Comparison of ENCODE assay signal across 10 cellular contexts in genomic region chr14:74940956-74941565, GRCh38. TPM values are rescaled to one million over a fixed set of nuclear protein-coding genes. Genes with fewer than 3 reads are reported as not detected.
DNase-seq lines count a peak whose midpoint lies in the region; ATAC-seq and TF ChIP-seq lines count a peak whose summit lies in the region.
"Had no signal": no experiment of that assay in that cellular context is flagged by ENCODE, and none has a peak within 500 bp of the region (broad histone marks: within the 10 kb centered on the region; RNA-seq: fewer than 3 reads in every experiment).

No MANE protein-coding gene starts in this region.

- no peaks in the 10 kb centered on the region for H3K79me2 ChIP-seq in hepatocyte

- H3K36me3 ChIP-seq in naive thymus-derived CD4-positive, alpha-beta T cell (ENCODE audit: control insufficient read depth in 2 of 3, insufficient read depth in 3 of 3, low read length in 3 of 3), result no peaks in the 10 kb centered on the region
- H3K36me3 ChIP-seq in urinary bladder (ENCODE audit: insufficient read depth) (no peaks in the 10 kb centered on the region), hepatocyte (replicated peaks; ENCODE audit: insufficient read depth, low read depth) (no peaks in the 10 kb centered on the region)
- H3K36me3 ChIP-seq: pancreas had no signal

- no peak overlapping the region for H3K4me2 ChIP-seq in hepatocyte

- peaks cover 20 to 21% of the 10 kb centered on the region in 2 donors for H3K4me1 ChIP-seq in naive thymus-derived CD4-positive, alpha-beta T cell (ENCODE audit: control insufficient read depth in 2 of 2, insufficient read depth in 2 of 2, low read length in 2 of 2)
- no peaks in the 10 kb centered on the region for H3K4me1 ChIP-seq in urinary bladder (ENCODE audit: insufficient read depth)
- H3K4me1 ChIP-seq in hepatocyte (ENCODE audit: insufficient read depth), result peaks cover 3% of the 10 kb centered on the region
- H3K4me1 ChIP-seq: pancreas had no signal

- TF ChIP-seq CTCF in hepatocyte (IDR thresholded peaks at IDR 0.05; ENCODE audit: poor library complexity), result no peak

- no peaks in the 10 kb centered on the region for H3K27me3 Mint-ChIP-seq in activated naive CD4-positive, alpha-beta T cell treated with anti-CD3 and anti-CD28 coated beads, Interleukin-2, amount 50 U/mL, for 24 hours
- no peaks in the 10 kb centered on the region for H3K27me3 Mint-ChIP-seq in naive thymus-derived CD4-positive, alpha-beta T cell

- CTCF ChIA-PET in naive thymus-derived CD4-positive, alpha-beta T cell (lab: Charles Lee), result interaction anchor here (1.2 to 1.5 kb wide), 2 partner anchors 33 to 81 kb away, joined by 5 read pairs; no protein-coding TSS in a partner anchor

- POLR2A ChIA-PET in naive thymus-derived CD4-positive, alpha-beta T cell (lab: Charles Lee), result interaction anchor here (0.6 to 1.0 kb wide), 6 partner anchors 18 to 387 kb away, joined by 3 to 5 read pairs (median 3); partner anchors contain the start of gene RPS6KL1

- intact Hi-C loops in naive thymus-derived CD4-positive, alpha-beta T cell (cut with micrococcal nuclease), result loop anchor here (1.0 to 10.0 kb wide), 3 partner anchors 18 to 364 kb away; partner anchors contain the start of genes EIF2B2 (in 1 of the 2) and RPS6KL1 (in 1 of the 2)

- H3K36me3 Mint-ChIP-seq in activated naive CD4-positive, alpha-beta T cell treated with anti-CD3 and anti-CD28 coated beads, Interleukin-2, amount 50 U/mL, for 24 hours, result no peaks in the 10 kb centered on the region
- peaks cover 0 to 7% (median 4%) of the 10 kb centered on the region in 5 donors for H3K36me3 Mint-ChIP-seq in naive thymus-derived CD4-positive, alpha-beta T cell

- no peaks in the 10 kb centered on the region for H4K20me1 ChIP-seq in hepatocyte (ENCODE audit: insufficient read depth, poor library complexity, severe bottlenecking)

- H3K27ac ChIP-seq in caudate nucleus (ENCODE audit: low read depth, low read length) (peak overlapping the region; percentile 56), urinary bladder (ENCODE audit: low read depth) (peak overlapping the region; percentile 40), hepatocyte (no peak overlapping the region)
- peak overlapping the region; percentile 74 for H3K27ac ChIP-seq in naive thymus-derived CD4-positive, alpha-beta T cell (ENCODE audit: low read depth, low read length)

- H3K4me3 Mint-ChIP-seq in activated naive CD4-positive, alpha-beta T cell treated with anti-CD3 and anti-CD28 coated beads, Interleukin-2, amount 50 U/mL, for 24 hours, result peak overlapping the region; percentile 63
- peak overlapping the region in 9 of 10 donors; percentile 82 to 88 (median 84) for H3K4me3 Mint-ChIP-seq in naive thymus-derived CD4-positive, alpha-beta T cell

- H2AFZ ChIP-seq in hepatocyte, result no peak overlapping the region

- peaks cover 37% of the 10 kb centered on the region for H3K4me1 Mint-ChIP-seq in activated naive CD4-positive, alpha-beta T cell treated with anti-CD3 and anti-CD28 coated beads, Interleukin-2, amount 50 U/mL, for 24 hours
- peaks cover 35 to 60% (median 49%) of the 10 kb centered on the region in 7 donors for H3K4me1 Mint-ChIP-seq in naive thymus-derived CD4-positive, alpha-beta T cell

- no peaks in the 10 kb centered on the region for H3K9me3 ChIP-seq in naive thymus-derived CD4-positive, alpha-beta T cell (ENCODE audit: control insufficient read depth in 2 of 3, low read length in 3 of 3)
- H3K9me3 ChIP-seq in hepatocyte (ENCODE audit: low read depth), result no peaks in the 10 kb centered on the region
- H3K9me3 ChIP-seq: pancreas had no signal

- H3K9me2 ChIP-seq in hepatocyte (replicated peaks; ENCODE audit: insufficient read depth), result no peaks in the 10 kb centered on the region

- no peaks in the 10 kb centered on the region for H3K27me3 ChIP-seq in naive thymus-derived CD4-positive, alpha-beta T cell (ENCODE audit: control insufficient read depth in 2 of 2, insufficient read depth in 2 of 2, low read length in 2 of 2)
- H3K27me3 ChIP-seq in hepatocyte, result no peaks in the 10 kb centered on the region
- H3K27me3 ChIP-seq: pancreas had no signal

- DNase-seq in activated naive CD4-positive, alpha-beta T cell treated with Interleukin-2 at 50 U/mL for 16 hours, result no peak
- no peak for DNase-seq in caudate nucleus (lab: John Stamatoyannopoulos, UW)
- DNase-seq in naive thymus-derived CD4-positive, alpha-beta T cell, result no peak
- no peak for DNase-seq in hepatocyte (ENCODE audit: low spot score)
- no peak for DNase-seq in effector CD8-positive, alpha-beta T cell (lab: John Stamatoyannopoulos, UW)

- no peak for ATAC-seq in naive thymus-derived CD4-positive, alpha-beta T cell
- no peak for ATAC-seq in HG03571 (IDR thresholded peaks at IDR 0.05; ENCODE audit: unreplicated experiment)

- peak overlapping the region; percentile 41 for H3K4me3 ChIP-seq in naive thymus-derived CD4-positive, alpha-beta T cell (ENCODE audit: low read length)
- H3K4me3 ChIP-seq in urinary bladder (ENCODE audit: low read depth, low read length) (no peak overlapping the region), hepatocyte (no peak overlapping the region)
- H3K4me3 ChIP-seq: pancreas had no signal

- WGBS in urinary bladder, result 89% methylated on average over 18 of the region's 18 CpGs
- 90% methylated on average over 18 of the region's 18 CpGs for WGBS in hepatocyte (ENCODE audit: low lambda C conversion rate, missing lambda C conversion rate)

- H3K27ac Mint-ChIP-seq in activated naive CD4-positive, alpha-beta T cell treated with anti-CD3 and anti-CD28 coated beads, Interleukin-2, amount 50 U/mL, for 24 hours, result no peak overlapping the region
- H3K27ac Mint-ChIP-seq in naive thymus-derived CD4-positive, alpha-beta T cell, result peak overlapping the region; percentile 89 to 97 (median 94)

- H3K9me3 Mint-ChIP-seq in activated naive CD4-positive, alpha-beta T cell treated with anti-CD3 and anti-CD28 coated beads, Interleukin-2, amount 50 U/mL, for 24 hours, result no peaks in the 10 kb centered on the region
- H3K9me3 Mint-ChIP-seq in naive thymus-derived CD4-positive, alpha-beta T cell, result peaks cover 0 to 15% (median 2%) of the 10 kb centered on the region in 11 donors

RNA-seq across cellular contexts. Expression of gene PGF, which starts 14.3 kb away (rescaled TPM):
- under 1 TPM in 2 of 5 experiments, not detected in 3; 0.22 to 0.37 TPM for total RNA-seq in naive thymus-derived CD4-positive, alpha-beta T cell
- under 1 TPM in 1 of 2 donors, not detected in 1; 0.17 TPM for polyA plus RNA-seq in naive thymus-derived CD4-positive, alpha-beta T cell
- total RNA-seq in urinary bladder, result 7.3 TPM
- 18.7 TPM for polyA plus RNA-seq in urinary bladder
- total RNA-seq in hepatocyte, result 25.0 and 25.2 TPM in 2 replicates
- polyA plus RNA-seq in hepatocyte, result 31.0 and 33.0 TPM in 2 replicates

RNA-seq across cellular contexts. Expression of gene RPS6KL1, which starts 18.0 kb away (rescaled TPM):
- 10 to 100 TPM in 2 of 5 experiments, 1 to 10 TPM in 3; 3.0 to 12.8 (median 6.3) TPM for total RNA-seq in naive thymus-derived CD4-positive, alpha-beta T cell
- 1 to 10 TPM; 2.0 to 4.0 TPM for polyA plus RNA-seq in naive thymus-derived CD4-positive, alpha-beta T cell
- total RNA-seq in urinary bladder, result 2.4 TPM
- 3.7 TPM for polyA plus RNA-seq in urinary bladder
- 0.57 and 1.2 TPM in 2 replicates for total RNA-seq in hepatocyte
- polyA plus RNA-seq in hepatocyte, result 0.18 and 1.5 TPM in 2 replicates
- total RNA-seq: HT1080 had no signal

RNA-seq across cellular contexts. Expression of gene DLST, which starts 59.3 kb away (rescaled TPM):
- total RNA-seq in naive thymus-derived CD4-positive, alpha-beta T cell, result 100 to 1,000 TPM in 2 of 5 experiments, 10 to 100 TPM in 3; 90.0 to 132 (median 96.5) TPM
- 1 to 10 TPM; 8.9 to 9.2 TPM for polyA plus RNA-seq in naive thymus-derived CD4-positive, alpha-beta T cell
- total RNA-seq in urinary bladder, result 50.2 TPM
- 96.3 TPM for polyA plus RNA-seq in urinary bladder
- total RNA-seq in hepatocyte, result 68.7 and 69.4 TPM in 2 replicates
- polyA plus RNA-seq in hepatocyte, result 5.6 and 10.8 TPM in 2 replicates
